Comparison of ENCODE assay signal across 24 cellular contexts in genomic region chr10:69628876-69629275, GRCh38. TPM values are rescaled to one million over a fixed set of nuclear protein-coding genes. Genes with fewer than 3 reads are reported as not detected.
A peak's percentile ranks its signal among the peaks of the same experiment; 100 is the strongest.
DNase-seq lines count a peak whose midpoint lies in the region; ATAC-seq and TF ChIP-seq lines count a peak whose summit lies in the region.
"Had no signal": no experiment of that assay in that cellular context is flagged by ENCODE, and none has a peak within 500 bp of the region (broad histone marks: within the 10 kb centered on the region; RNA-seq: fewer than 3 reads in every experiment).

No MANE protein-coding gene starts in this region.

- no peaks in the 10 kb centered on the region for H3K9me2 ChIP-seq in OCI-LY7 (ENCODE audit: insufficient read depth, low read length)
- H3K9me2 ChIP-seq: SK-N-SH had no signal

- no peaks in the 10 kb centered on the region for H3K36me3 Mint-ChIP-seq in T-helper 2 cell treated with Interferon-gamma antibody and Interleukin-4, amounts not matched to agents 5 μg/mL and 100 μg/mL, for 36 hours (ENCODE audit: low read depth)
- peaks cover 10 to 12% of the 10 kb centered on the region in 2 donors for H3K36me3 Mint-ChIP-seq in CD4-positive, alpha-beta memory T cell
- peaks cover 13% of the 10 kb centered on the region for H3K36me3 Mint-ChIP-seq in activated T-helper 17 cell treated with anti-CD3 and anti-CD28 coated beads, Interleukin-2, amount 50 U/mL, for 72 hours (ENCODE audit: low read depth)
- H3K36me3 Mint-ChIP-seq in nephron (ENCODE audit: low read depth): peaks cover 9% of the 10 kb centered on the region

- no peaks in the 10 kb centered on the region for H3K79me2 ChIP-seq in OCI-LY7 (ENCODE audit: insufficient read depth, low read depth, low read length)

- POLR2A ChIA-PET in CD4-positive, alpha-beta memory T cell (lab: Charles Lee; ENCODE audit: partially characterized antibody): no interaction called here
- POLR2A ChIA-PET in OCI-LY7 (lab: Charles Lee): interaction anchor here (0.6 kb wide), 1 partner anchor 335 kb away, joined by 5 read pairs; no protein-coding TSS in a partner anchor

- H3K4me3 ChIP-seq in CD4-positive, alpha-beta memory T cell (ENCODE audit: low read length in 2 of 2): no peak overlapping the region
- no peak overlapping the region for H3K4me3 ChIP-seq in OCI-LY7 (ENCODE audit: low read depth, low read length, poor library complexity, severe bottlenecking)
- H3K4me3 ChIP-seq: uterus had no signal

- H3K4me2 ChIP-seq in OCI-LY7 (ENCODE audit: low read length): no peak overlapping the region

- H3K9me3 Mint-ChIP-seq in T-helper 2 cell treated with Interferon-gamma antibody and Interleukin-4, amounts not matched to agents 5 μg/mL and 100 μg/mL, for 36 hours: peaks cover 15% of the 10 kb centered on the region
- peaks cover 0 to 16% (median 7%) of the 10 kb centered on the region in 8 donors for H3K9me3 Mint-ChIP-seq in CD4-positive, alpha-beta memory T cell
- peaks cover 2% of the 10 kb centered on the region for H3K9me3 Mint-ChIP-seq in activated T-helper 17 cell treated with anti-CD3 and anti-CD28 coated beads, Interleukin-2, amount 50 U/mL, for 72 hours
- peaks cover 4% of the 10 kb centered on the region for H3K9me3 Mint-ChIP-seq in nephron

- H3K4me1 Mint-ChIP-seq in T-helper 2 cell treated with Interferon-gamma antibody and Interleukin-4, amounts not matched to agents 5 μg/mL and 100 μg/mL, for 36 hours (ENCODE audit: low read depth): peaks cover 12% of the 10 kb centered on the region
- peaks cover 22 to 34% (median 26%) of the 10 kb centered on the region in 4 donors for H3K4me1 Mint-ChIP-seq in CD4-positive, alpha-beta memory T cell
- H3K4me1 Mint-ChIP-seq in activated T-helper 17 cell treated with anti-CD3 and anti-CD28 coated beads, Interleukin-2, amount 50 U/mL, for 72 hours: peaks cover 7% of the 10 kb centered on the region
- H3K4me1 Mint-ChIP-seq in nephron: no peaks in the 10 kb centered on the region

- TF ChIP-seq CTCF in nephron (IDR thresholded peaks at IDR 0.05; ENCODE audit: unreplicated experiment in 3 of 3): no peak
- no peak for TF ChIP-seq CTCF in OCI-LY7 (conservative IDR thresholded peaks at IDR 0.05; ENCODE audit: low read length)

- no peak overlapping the region for H2AFZ ChIP-seq in OCI-LY7 (ENCODE audit: low read length)

- intact Hi-C loops in CD4-positive, alpha-beta memory T cell (cut with micrococcal nuclease): no loop called here
- intact Hi-C loops in OCI-LY7 (cut with micrococcal nuclease; ENCODE audit: unreplicated experiment): no loop called here

- H3K9me3 ChIP-seq in CD4-positive, alpha-beta memory T cell (ENCODE audit: control insufficient read depth in 1 of 2, low read length in 2 of 2): no peaks in the 10 kb centered on the region
- peaks cover 8% of the 10 kb centered on the region for H3K9me3 ChIP-seq in OCI-LY7 (ENCODE audit: low read length)
- H3K9me3 ChIP-seq: SK-N-SH, uterus had no signal

- H3K27ac Mint-ChIP-seq in T-helper 2 cell treated with Interferon-gamma antibody and Interleukin-4, amounts not matched to agents 5 μg/mL and 100 μg/mL, for 36 hours: no peak overlapping the region
- H3K27ac Mint-ChIP-seq in CD4-positive, alpha-beta memory T cell: peak overlapping the region; percentile 6 to 64 (median 41)
- peak overlapping the region; percentile 71 for H3K27ac Mint-ChIP-seq in activated T-helper 17 cell treated with anti-CD3 and anti-CD28 coated beads, Interleukin-2, amount 50 U/mL, for 72 hours
- H3K27ac Mint-ChIP-seq in nephron: no peak overlapping the region

- H3K36me3 ChIP-seq in CD4-positive, alpha-beta memory T cell (ENCODE audit: insufficient read depth, low read length): peaks cover 8% of the 10 kb centered on the region
- H3K36me3 ChIP-seq in OCI-LY7 (ENCODE audit: insufficient read depth, low read length): no peaks in the 10 kb centered on the region
- H3K36me3 ChIP-seq: brain microvascular endothelial cell, heart right ventricle, uterus had no signal

- H3K4me3 Mint-ChIP-seq in T-helper 2 cell treated with Interferon-gamma antibody and Interleukin-4, amounts not matched to agents 5 μg/mL and 100 μg/mL, for 36 hours: peak overlapping the region; percentile 60
- H3K4me3 Mint-ChIP-seq in CD4-positive, alpha-beta memory T cell: peak overlapping the region in 7 of 8 donors; percentile 42 to 77 (median 71)
- H3K4me3 Mint-ChIP-seq in activated T-helper 17 cell treated with anti-CD3 and anti-CD28 coated beads, Interleukin-2, amount 50 U/mL, for 72 hours: peak overlapping the region; percentile 73
- H3K4me3 Mint-ChIP-seq in nephron: peak overlapping the region; percentile 65 to 77 (median 72)

- DNase-seq in T-helper 2 cell treated with Interferon-gamma antibody and Interleukin-4, amounts not matched to agents 5 μg/mL and 100 μg/mL, for 36 hours (ENCODE audit: low spot score): peak; percentile 2
- DNase-seq in T-helper 2 cell (no peak), OCI-LY7 (ENCODE audit: low spot score) (no peak), anterior cingulate cortex (lab: John Stamatoyannopoulos, UW) (no peak), ecto neural progenitor cell (ENCODE audit: low spot score) (no peak)
- DNase-seq in CD4-positive, alpha-beta memory T cell: no peak
- DNase-seq: activated CD4-positive, alpha-beta T cell treated with anti-CD3 and anti-CD28 coated beads for 4 hours; activated CD8-positive, alpha-beta memory T cell treated with anti-CD3 and anti-CD28 coated beads, Interleukin-2, amount 50 U/mL, for 4 hours; activated naive CD4-positive, alpha-beta T cell treated with anti-CD3 and anti-CD28 coated beads, Interleukin-2, amount 50 U/mL, for 16 hours; brain microvascular endothelial cell; DND-41; HCEC 1CT; heart right ventricle; NCI-H1417; posterior cingulate gyrus; SK-N-SH; stimulated activated CD4-positive, alpha-beta T cell treated with anti-CD3 and anti-CD28 coated beads, Interleukin-2, amount 100 ng/mL, for 48 hours; uterus had no signal

- H3K27ac ChIP-seq in CD4-positive, alpha-beta memory T cell (ENCODE audit: low read depth, low read length): no peak overlapping the region
- no peak overlapping the region for H3K27ac ChIP-seq in OCI-LY7 (ENCODE audit: low read depth, low read length, poor library complexity, severe bottlenecking)
- H3K27ac ChIP-seq: brain microvascular endothelial cell, coronary artery, heart right ventricle, uterus had no signal

- CTCF ChIA-PET in CD4-positive, alpha-beta memory T cell (lab: Charles Lee; ENCODE audit: partially characterized antibody): interaction anchor here (0.5 to 8.1 kb wide), 18 partner anchors 9 to 286 kb away, joined by 3 to 83 read pairs (median 4); no protein-coding TSS in a partner anchor
- CTCF ChIA-PET in OCI-LY7 (lab: Charles Lee; ENCODE audit: unreplicated experiment): no interaction called here

- H3K27me3 Mint-ChIP-seq in T-helper 2 cell treated with Interferon-gamma antibody and Interleukin-4, amounts not matched to agents 5 μg/mL and 100 μg/mL, for 36 hours (ENCODE audit: low read depth): peaks cover 2% of the 10 kb centered on the region
- H3K27me3 Mint-ChIP-seq in CD4-positive, alpha-beta memory T cell: no peaks in the 10 kb centered on the region
- H3K27me3 Mint-ChIP-seq in activated T-helper 17 cell treated with anti-CD3 and anti-CD28 coated beads, Interleukin-2, amount 50 U/mL, for 72 hours: no peaks in the 10 kb centered on the region
- H3K27me3 Mint-ChIP-seq in nephron (ENCODE audit: low read depth): peaks cover 39% of the 10 kb centered on the region

- no peaks in the 10 kb centered on the region for H4K20me1 ChIP-seq in OCI-LY7 (ENCODE audit: insufficient read depth, low read length)

- no peak for ATAC-seq in activated T-helper 17 cell treated with anti-CD3 and anti-CD28 coated beads, Interleukin-2, amount 50 U/mL, for 72 hours (replicated peaks)

- peaks cover 34% of the 10 kb centered on the region for H3K4me1 ChIP-seq in CD4-positive, alpha-beta memory T cell (ENCODE audit: insufficient read depth, low read length)
- H3K4me1 ChIP-seq in OCI-LY7 (ENCODE audit: insufficient read depth, low read length, poor library complexity, severe bottlenecking): no peaks in the 10 kb centered on the region

- H3K27me3 ChIP-seq in CD4-positive, alpha-beta memory T cell (ENCODE audit: insufficient read depth, low read length): no peaks in the 10 kb centered on the region
- H3K27me3 ChIP-seq: uterus had no signal

- BruUV-seq in OCI-LY7 (replicated peaks; lab: Mats Ljungman, UMichigan): no TSS peak

RNA-seq across cellular contexts. Expression of gene FAM241B, which starts 1.2 kb away (rescaled TPM):
- total RNA-seq in CD4-positive, alpha-beta memory T cell: 10 to 100 TPM in 1 of 2 experiments, 1 to 10 TPM in 1; 9.4 to 10.7 TPM
- polyA plus RNA-seq in CD4-positive, alpha-beta memory T cell: 10 to 100 TPM; 17.3 to 24.9 TPM
- 10 to 100 TPM in 1 of 2 donors, 1 to 10 TPM in 1; 9.4 to 16.0 TPM for total RNA-seq in activated T-helper 17 cell treated with anti-CD3 and anti-CD28 coated beads, Interleukin-2, amount 50 U/mL, for 72 hours
- not detected in 2 replicates for total RNA-seq in OCI-LY7 (2014; rRNA removed; shearing (Covaris generic))
- not detected in 2 replicates for total RNA-seq in OCI-LY7 (2022)
- total RNA-seq: skeletal muscle tissue had no signal

RNA-seq across cellular contexts. Expression of gene NEUROG3, which starts 55.7 kb away (rescaled TPM):
- total RNA-seq in CD4-positive, alpha-beta memory T cell: not detected
- polyA plus RNA-seq in CD4-positive, alpha-beta memory T cell: under 1 TPM in 1 of 2 donors, not detected in 1; 0.14 TPM
- total RNA-seq in activated T-helper 17 cell treated with anti-CD3 and anti-CD28 coated beads, Interleukin-2, amount 50 U/mL, for 72 hours: 1 to 10 TPM in 1 of 2 donors, under 1 TPM in 1; 0.78 to 1.1 TPM
- total RNA-seq in OCI-LY7 (2014; rRNA removed; shearing (Covaris generic)): not detected in 2 replicates
- not detected in 2 replicates for total RNA-seq in OCI-LY7 (2022)
- total RNA-seq: HepG2, lower leg skin, skeletal muscle tissue, uterus had no signal
- polyA plus RNA-seq: heart right ventricle, HepG2, SK-N-SH had no signal

Comparison
In these comparisons a context has a peak if more than half of its experiments do, and no peak if none do; other contexts are left out.
1. H3K27ac Mint-ChIP-seq: peak in CD4-positive, alpha-beta memory T cell (7 of 7) and activated T-helper 17 cell treated with anti-CD3 and anti-CD28 coated beads, Interleukin-2, amount 50 U/mL, for 72 hours (single experiment); none in T-helper 2 cell treated with Interferon-gamma antibody and Interleukin-4, amounts not matched to agents 5 μg/mL and 100 μg/mL, for 36 hours (single experiment) and nephron (0 of 3).
2. RNA of gene FAM241B, which starts 1.2 kb away (total RNA-seq): 9.4 to 16.0 TPM in activated T-helper 17 cell treated with anti-CD3 and anti-CD28 coated beads, Interleukin-2, amount 50 U/mL, for 72 hours and 9.4 to 10.7 TPM in CD4-positive, alpha-beta memory T cell; not detected in OCI-LY7; every median in the first group is over 10 times any median in the second.
3. Peak in every context shown above with its lines, with median percentiles within 50 percentile points of each other: H3K4me3 Mint-ChIP-seq.